20 cellular contexts compared by ENCODE assay signal in the genomic region with DNA sequence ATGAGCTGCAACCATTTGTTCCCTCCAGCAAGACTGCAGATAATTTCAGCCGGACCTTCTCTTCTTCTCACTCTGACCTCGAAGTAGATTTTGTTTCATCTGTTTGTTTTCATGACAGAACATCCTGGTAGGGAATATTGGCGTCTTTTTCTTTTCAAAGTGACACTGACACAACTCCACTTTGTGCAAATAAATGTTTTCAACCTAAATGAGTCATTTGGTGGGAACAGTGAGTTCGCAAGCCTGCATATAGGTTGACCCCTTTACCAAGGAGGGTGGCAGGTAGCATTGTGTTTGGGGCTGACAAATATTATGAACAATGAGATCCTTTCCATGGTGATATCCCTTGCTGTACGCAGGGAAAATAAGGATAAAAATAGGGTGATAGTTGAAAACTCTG. TPM values are rescaled to one million over a fixed set of nuclear protein-coding genes. Genes with fewer than 3 reads are reported as not detected.
DNase-seq lines count a peak whose midpoint lies in the region; ATAC-seq and TF ChIP-seq lines count a peak whose summit lies in the region.
"Had no signal": no experiment of that assay in that cellular context is flagged by ENCODE, and none has a peak within 500 bp of the region (broad histone marks: within the 10 kb centered on the region; RNA-seq: fewer than 3 reads in every experiment).

No MANE protein-coding gene starts in this region.

- peak; percentile 20 for DNase-seq in NB4 (ENCODE audit: low read depth)
- DNase-seq in dorsolateral prefrontal cortex, result no peak
- DNase-seq in nephron progenitor cell, result no peak
- DNase-seq in upper lobe of right lung, result no peak
- DNase-seq in NCI-H1092 (lab: John Stamatoyannopoulos, UW), result no peak
- DNase-seq: activated CD4-positive, alpha-beta T cell treated with anti-CD3 and anti-CD28 coated beads, Interleukin-2, amount 50 U/mL, for 48 hours; activated T-cell treated with anti-CD3 and anti-CD28 coated beads for 4 hours; amygdala; central memory CD4-positive, alpha-beta T cell; DND-41; KBM-7; NCI-H1694 treated with DMSO at 0.1 percent for 48 hours; NCI-H2227 treated with DMSO at 0.1 percent for 48 hours had no signal

- no peak for TF ChIP-seq POLR2A in NB4 (IDR thresholded peaks at IDR 0.05; ENCODE audit: extremely low read depth, insufficient read length)

- H3K9me3 ChIP-seq in upper lobe of right lung, result no peaks in the 10 kb centered on the region
- H3K9me3 ChIP-seq: neutrophil had no signal

- H3K36me3 Mint-ChIP-seq in nephron progenitor cell (ENCODE audit: low read depth), result no peaks in the 10 kb centered on the region

- no peak for TF ChIP-seq CTCF in NB4 (IDR thresholded peaks at IDR 0.05; ENCODE audit: low read depth, low read length)
- TF ChIP-seq CTCF in dorsolateral prefrontal cortex (IDR thresholded peaks at IDR 0.05 in 54 of 56, conservative IDR thresholded peaks at IDR 0.05 in 2 of 56; ENCODE audit: low read depth in 1 of 56, partially characterized antibody in 56 of 56), result no peak
- no peak for TF ChIP-seq CTCF in nephron progenitor cell (IDR thresholded peaks at IDR 0.05)
- no peak for TF ChIP-seq CTCF in upper lobe of right lung (IDR thresholded peaks at IDR 0.05)

- no peak for ATAC-seq in upper lobe of right lung
- ATAC-seq in GM21360 (IDR thresholded peaks at IDR 0.05; ENCODE audit: unreplicated experiment), result no peak
- no peak for ATAC-seq in GM19397 (IDR thresholded peaks at IDR 0.05; ENCODE audit: unreplicated experiment)
- ATAC-seq: HCT116, Panc1, SK-N-SH treated with all-trans-retinoic acid at 6 μM for 48 hours had no signal

- peak overlapping the region; percentile 13 for H3K27ac Mint-ChIP-seq in nephron progenitor cell
- H3K27ac Mint-ChIP-seq: T-helper 2 cell treated with Interferon-gamma antibody and Interleukin-4, amounts not matched to agents 5 μg/mL and 100 μg/mL, for 36 hours had no signal

- H3K4me1 Mint-ChIP-seq in nephron progenitor cell, result peaks cover 29% of the 10 kb centered on the region

- no peak overlapping the region for H3K4me3 ChIP-seq in NB4 (ENCODE audit: low read depth, low read length)
- no peak overlapping the region for H3K4me3 ChIP-seq in dorsolateral prefrontal cortex
- H3K4me3 ChIP-seq in upper lobe of right lung, result no peak overlapping the region

- H3K27ac ChIP-seq in dorsolateral prefrontal cortex (peak overlapping the region in 30 of 59 donors; percentile 0 to 68 (median 31)), upper lobe of right lung (peak overlapping the region; percentile 2)
- H3K27ac ChIP-seq: neutrophil had no signal

- peaks cover 2% of the 10 kb centered on the region for H3K27me3 Mint-ChIP-seq in nephron progenitor cell (ENCODE audit: low read depth, poor library complexity)

- no peaks in the 10 kb centered on the region for H3K27me3 ChIP-seq in dorsolateral prefrontal cortex
- no peaks in the 10 kb centered on the region for H3K27me3 ChIP-seq in upper lobe of right lung
- H3K27me3 ChIP-seq: neutrophil had no signal

- no peaks in the 10 kb centered on the region for H3K9me3 Mint-ChIP-seq in nephron progenitor cell

- peaks cover 7% of the 10 kb centered on the region for H3K4me1 ChIP-seq in upper lobe of right lung

- H3K4me3 Mint-ChIP-seq in nephron progenitor cell, result no peak overlapping the region
- H3K4me3 Mint-ChIP-seq: T-helper 2 cell treated with Interferon-gamma antibody and Interleukin-4, amounts not matched to agents 5 μg/mL and 100 μg/mL, for 36 hours had no signal

- intact Hi-C loops in dorsolateral prefrontal cortex (cut with DNase I), result no loop called here
- intact Hi-C loops in upper lobe of right lung (cut with DNase I), result no loop called here

- H3K36me3 ChIP-seq in upper lobe of right lung, result no peaks in the 10 kb centered on the region
- H3K36me3 ChIP-seq: neutrophil had no signal

RNA-seq across cellular contexts. Expression of gene LARGE1, which starts 55.0 kb away (rescaled TPM):
- total RNA-seq in dorsolateral prefrontal cortex (100 to 1,000 TPM in 82 of 120 experiments, 10 to 100 TPM in 38; 55.9 to 143 (median 106) TPM), upper lobe of right lung (33.5 TPM)
